Comparison of ENCODE assay signal across 8 cellular contexts in the genomic region with DNA sequence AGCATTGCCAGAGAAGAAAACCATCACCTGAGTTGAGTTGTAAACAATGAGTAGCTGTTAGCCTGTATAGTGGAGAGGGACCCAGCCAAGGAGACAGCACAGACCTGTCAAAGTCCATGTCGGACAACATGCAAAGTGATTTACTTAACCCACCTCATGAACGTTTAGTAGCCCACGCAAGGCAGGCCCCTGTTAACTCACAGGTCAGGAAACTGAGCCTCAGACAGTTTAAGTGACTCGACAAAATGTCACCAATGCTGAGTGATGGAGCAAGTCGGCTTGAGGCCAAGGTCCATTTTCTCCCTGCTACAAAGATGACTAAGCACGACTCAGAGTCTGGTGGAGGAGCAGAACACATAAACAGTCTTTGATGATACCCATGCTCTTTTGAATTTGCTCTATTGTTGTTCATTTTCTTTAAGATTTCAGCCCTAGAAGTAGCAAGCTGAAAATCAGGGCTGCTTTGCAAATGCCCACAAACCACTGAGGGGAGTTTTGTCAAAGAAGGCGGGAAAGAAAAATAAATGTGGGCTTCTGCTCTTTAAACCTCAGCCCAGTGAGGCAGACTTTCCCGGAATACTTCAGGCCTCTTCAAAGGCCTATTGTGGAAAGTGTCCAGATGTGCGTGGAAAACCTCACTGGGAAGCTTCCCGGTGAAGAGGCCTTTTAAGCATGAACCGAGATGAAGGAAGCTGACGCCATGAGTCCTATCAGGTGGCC.
DNase-seq lines count a peak whose midpoint lies in the region; ATAC-seq and TF ChIP-seq lines count a peak whose summit lies in the region.

No MANE protein-coding gene starts in this region.

- H3K27ac Mint-ChIP-seq in CD14-positive monocyte: peak overlapping the region in 2 of 7 donors; percentile 23 to 68

- POLR2A ChIA-PET in GM10248 (lab: Yijun Ruan, JAX): no interaction called here

- peaks cover 10% of the 10 kb centered on the region for H3K4me1 Mint-ChIP-seq in CD14-positive monocyte

- DNase-seq in CD14-positive monocyte (ENCODE audit: low spot score): peak; percentile 50
- peak; percentile 97 for DNase-seq in M059J (ENCODE audit: low read depth)
- DNase-seq in brain pericyte (ENCODE audit: low read depth, low spot score): peak; percentile 49
- peak; percentile 78 for DNase-seq in kidney glomerular epithelial cell (lab: John Stamatoyannopoulos, UW)
- DNase-seq in stimulated activated naive CD8-positive, alpha-beta T cell treated with anti-CD3 and anti-CD28 coated beads, Interleukin-15, Interleukin-2, amounts not matched to agents 100 U/mL and 50 U/mL, for 24 hours: no peak
- no peak for DNase-seq in NCI-H2107 (lab: John Stamatoyannopoulos, UW)
- DNase-seq in GM10248 (ENCODE audit: extremely low spot score): no peak
- DNase-seq in CD1c-positive myeloid dendritic cell (ENCODE audit: extremely low spot score): no peak

- CTCF ChIA-PET in GM10248 (lab: Yijun Ruan, JAX): interaction anchor here (0.9 to 3.1 kb wide), 6 partner anchors 8 to 32 kb away, joined by 3 to 10 read pairs (median 4); no protein-coding TSS in a partner anchor

- H3K36me3 Mint-ChIP-seq in CD14-positive monocyte: peaks cover 0 to 4% of the 10 kb centered on the region in 2 donors

- H3K9me3 Mint-ChIP-seq in CD14-positive monocyte: peaks cover 2 to 5% (median 2%) of the 10 kb centered on the region in 7 donors

- peak overlapping the region in 1 of 2 donors; percentile 21 for H3K4me3 Mint-ChIP-seq in CD14-positive monocyte

- no peak for TF ChIP-seq CTCF in CD14-positive monocyte (IDR thresholded peaks at IDR 0.05)
- TF ChIP-seq CTCF in GM10248 (IDR thresholded peaks at IDR 0.05; ENCODE audit: control extremely low read depth, extremely low read depth, low read depth, missing control alignments): no peak

- peak; percentile 46 for ATAC-seq in stimulated activated naive CD8-positive, alpha-beta T cell treated with anti-CD3 and anti-CD28 coated beads, Interleukin-15, Interleukin-2, amounts not matched to agents 100 U/mL and 50 U/mL, for 24 hours

- intact Hi-C loops in CD14-positive monocyte (cut with micrococcal nuclease): no loop called here

- H3K27me3 Mint-ChIP-seq in CD14-positive monocyte (ENCODE audit: low read depth in 3 of 3): no peaks in the 10 kb centered on the region

Comparison
In these comparisons a context has a peak if more than half of its experiments do, and no peak if none do; other contexts are left out.
1. DNase-seq: peak in CD14-positive monocyte (single experiment), M059J (single experiment), brain pericyte (single experiment) and kidney glomerular epithelial cell (single experiment); none in stimulated activated naive CD8-positive, alpha-beta T cell treated with anti-CD3 and anti-CD28 coated beads, Interleukin-15, Interleukin-2, amounts not matched to agents 100 U/mL and 50 U/mL, for 24 hours (single experiment), NCI-H2107 (single experiment), GM10248 (single experiment) and CD1c-positive myeloid dendritic cell (single experiment).